1 cellular context compared by ENCODE assay signal in genomic region chr16:17476414-17477259, GRCh38.
TF ChIP-seq lines count a peak whose summit lies in the region.

No MANE protein-coding gene starts in this region.

TF ChIP-seq in H1, 55 proteins besides CTCF, POLR2A, EP300 and RAD21 (continued from another document):
- TF ChIP-seq SIN3A (conservative IDR thresholded peaks at IDR 0.05 in 1 of 2, IDR thresholded peaks at IDR 0.05 in 1 of 2; ENCODE audit: low read depth in 1 of 2, low read length in 2 of 2) (peak; percentile 40 to 71; a peak in 2 of 4 replicates), JUND (IDR thresholded peaks at IDR 0.05; ENCODE audit: low read length) (peak; percentile 43; the same call in 1 of the 2 replicates), ATF2 (IDR thresholded peaks at IDR 0.05; ENCODE audit: low read length) (no peak), POU5F1 (IDR thresholded peaks at IDR 0.05; ENCODE audit: low read depth, low read length) (no peak), YY1 (IDR thresholded peaks at IDR 0.05; ENCODE audit: low read depth, low read length) (no peak), TCF12 (IDR thresholded peaks at IDR 0.05; ENCODE audit: low read depth, low read length) (no peak)
